ENCODE assay signal across 21 cellular contexts in genomic region chr21:33650230-33650629, GRCh38.
"Had no signal": no experiment of that assay in that cellular context is flagged by ENCODE, and none has a peak within 500 bp of the region (broad histone marks: within the 10 kb centered on the region; RNA-seq: fewer than 3 reads in every experiment).

No MANE protein-coding gene starts in this region.

- H3K4me1 Mint-ChIP-seq: activated naive CD8-positive, alpha-beta T cell treated with anti-CD3 and anti-CD28 coated beads for 36 hours; stimulated activated effector memory CD8-positive, alpha-beta T cell treated with anti-CD3 and anti-CD28 coated beads, Interleukin-12 subunit alpha, Interleukin-12 subunit beta, amount 100 ng/mL, for 72 hours had no signal

- ATAC-seq: activated CD4-positive, CD25-positive, alpha-beta regulatory T cell treated with anti-CD3 and anti-CD28 coated beads, Interleukin-2, amount 50 U/mL, for 24 hours; heart left ventricle; sciatic nerve; stimulated activated effector memory CD8-positive, alpha-beta T cell treated with anti-CD3 and anti-CD28 coated beads, Interleukin-12 subunit alpha, Interleukin-12 subunit beta, amount 100 ng/mL, for 72 hours had no signal

- H3K27ac ChIP-seq: brain microvascular endothelial cell, epithelial cell of prostate, heart left ventricle, neural progenitor cell, ovary had no signal

- H3K4me3 Mint-ChIP-seq: activated naive CD8-positive, alpha-beta T cell treated with anti-CD3 and anti-CD28 coated beads for 36 hours; activated T-helper 1 cell treated with anti-CD3 and anti-CD28 coated beads, Interleukin-12 subunit alpha, Interleukin-12 subunit beta, Interleukin-2, Interleukin-4 antibody, amounts not matched to agents 30 ng/mL and 10 ng/mL and 1 ng/mL, durations not matched to agents 14 hours and 24 hours and 36 hours; dendritic cell treated with granulocyte-macrophage colony-stimulating factor and Interleukin-4, amounts not matched to agents 40 ng/mL and 50 ng/mL, for 4 days; neural progenitor cell; stimulated activated effector memory CD8-positive, alpha-beta T cell treated with anti-CD3 and anti-CD28 coated beads, Interleukin-12 subunit alpha, Interleukin-12 subunit beta, amount 100 ng/mL, for 72 hours; T-helper 2 cell treated with Interferon-gamma antibody and Interleukin-4, amounts not matched to agents 5 μg/mL and 100 μg/mL, for 36 hours had no signal

- H3K27me3 Mint-ChIP-seq: dendritic cell treated with granulocyte-macrophage colony-stimulating factor and Interleukin-4, amounts not matched to agents 40 ng/mL and 50 ng/mL, for 4 days had no signal

- H3K9me3 Mint-ChIP-seq: activated naive CD8-positive, alpha-beta T cell treated with anti-CD3 and anti-CD28 coated beads for 36 hours; activated T-helper 1 cell treated with anti-CD3 and anti-CD28 coated beads, Interleukin-12 subunit alpha, Interleukin-12 subunit beta, Interleukin-2, Interleukin-4 antibody, amounts not matched to agents 30 ng/mL and 10 ng/mL and 1 ng/mL, durations not matched to agents 14 hours and 24 hours and 36 hours; dendritic cell treated with granulocyte-macrophage colony-stimulating factor and Interleukin-4, amounts not matched to agents 40 ng/mL and 50 ng/mL, for 4 days; stimulated activated effector memory CD8-positive, alpha-beta T cell treated with anti-CD3 and anti-CD28 coated beads, Interleukin-12 subunit alpha, Interleukin-12 subunit beta, amount 100 ng/mL, for 72 hours; T-helper 2 cell treated with Interferon-gamma antibody and Interleukin-4, amounts not matched to agents 5 μg/mL and 100 μg/mL, for 36 hours had no signal

- DNase-seq: activated CD4-positive, alpha-beta T cell treated with anti-CD3 and anti-CD28 coated beads, Interleukin-2, amount 50 U/mL, for 1 hour; activated CD8-positive, alpha-beta memory T cell treated with anti-CD3 and anti-CD28 coated beads for 24 hours; activated naive CD8-positive, alpha-beta T cell treated with anti-CD3 and anti-CD28 coated beads for 36 hours; amygdala; brain microvascular endothelial cell; cerebellar nuclear complex; effector memory CD4-positive, alpha-beta T cell; foreskin melanocyte; heart left ventricle; midbrain; ovary; stimulated activated CD4-positive, alpha-beta T cell treated with anti-CD3 and anti-CD28 coated beads, Interleukin-12 subunit alpha, Interleukin-12 subunit beta, amount 100 ng/mL, for 4 hours; stimulated activated CD4-positive, alpha-beta T cell treated with anti-CD3 and anti-CD28 coated beads, Interleukin-2, amount 100 ng/mL, for 24 hours had no signal

- H3K27ac Mint-ChIP-seq: activated naive CD8-positive, alpha-beta T cell treated with anti-CD3 and anti-CD28 coated beads for 36 hours; activated T-helper 1 cell treated with anti-CD3 and anti-CD28 coated beads, Interleukin-12 subunit alpha, Interleukin-12 subunit beta, Interleukin-2, Interleukin-4 antibody, amounts not matched to agents 30 ng/mL and 10 ng/mL and 1 ng/mL, durations not matched to agents 14 hours and 24 hours and 36 hours; stimulated activated effector memory CD8-positive, alpha-beta T cell treated with anti-CD3 and anti-CD28 coated beads, Interleukin-12 subunit alpha, Interleukin-12 subunit beta, amount 100 ng/mL, for 72 hours; T-helper 2 cell treated with Interferon-gamma antibody and Interleukin-4, amounts not matched to agents 5 μg/mL and 100 μg/mL, for 36 hours had no signal

- H3K36me3 Mint-ChIP-seq: activated naive CD8-positive, alpha-beta T cell treated with anti-CD3 and anti-CD28 coated beads for 36 hours; stimulated activated effector memory CD8-positive, alpha-beta T cell treated with anti-CD3 and anti-CD28 coated beads, Interleukin-12 subunit alpha, Interleukin-12 subunit beta, amount 100 ng/mL, for 72 hours had no signal
